16 cellular contexts compared by ENCODE assay signal in genomic region chr12:93348568-93349435, GRCh38. TPM values are rescaled to one million over a fixed set of nuclear protein-coding genes. Genes with fewer than 3 reads are reported as not detected.
DNase-seq lines count a peak whose midpoint lies in the region; TF ChIP-seq lines count a peak whose summit lies in the region.
"Had no signal": no experiment of that assay in that cellular context is flagged by ENCODE, and none has a peak within 500 bp of the region (broad histone marks: within the 10 kb centered on the region; RNA-seq: fewer than 3 reads in every experiment).

No MANE protein-coding gene starts in this region.

- TF ChIP-seq CTCF in fibroblast of the aortic adventitia (IDR thresholded peaks at IDR 0.05; ENCODE audit: insufficient read depth, low read length) (no peak), neural progenitor cell (IDR thresholded peaks at IDR 0.05) (no peak)

- no peak overlapping the region for H3K27ac ChIP-seq in neural progenitor cell
- H3K27ac ChIP-seq: HL-60 had no signal

- H3K27me3 ChIP-seq in neural progenitor cell: no peaks in the 10 kb centered on the region

- no peaks in the 10 kb centered on the region for H3F3A ChIP-seq in neural progenitor cell (ENCODE audit: low read depth)

- H3K4me3 Mint-ChIP-seq in neural progenitor cell: no peak overlapping the region
- H3K4me3 Mint-ChIP-seq: CD14-positive monocyte, IgD-negative memory B cell had no signal

- no peaks in the 10 kb centered on the region for H3K9me3 ChIP-seq in neural progenitor cell (ENCODE audit: low read depth)
- H3K9me3 ChIP-seq: HAP-1 had no signal

- peak; percentile 49 for DNase-seq in EH (ENCODE audit: low read depth)
- DNase-seq in NCI-H446 (lab: John Stamatoyannopoulos, UW): peak; percentile 43 to 83
- DNase-seq in fibroblast of the aortic adventitia (ENCODE audit: low read depth): peak; percentile 24
- no peak for DNase-seq in neural progenitor cell (ENCODE audit: low spot score)
- DNase-seq in MV-4-11 (lab: John Stamatoyannopoulos, UW): no peak
- no peak for DNase-seq in iPS-NIHi7 (ENCODE audit: extremely low spot score)
- no peak for DNase-seq in NCI-H1694 treated with DMSO at 0.1 percent for 48 hours (lab: John Stamatoyannopoulos, UW)
- DNase-seq in cerebellar cortex (ENCODE audit: low spot score): no peak
- DNase-seq: COR-L47, DMS153, NCI-H1930, NCI-H774 had no signal

- no peak overlapping the region for H3K4me2 ChIP-seq in neural progenitor cell

- no peaks in the 10 kb centered on the region for H3K9me3 Mint-ChIP-seq in neural progenitor cell
- H3K9me3 Mint-ChIP-seq: CD14-positive monocyte had no signal

- no peaks in the 10 kb centered on the region for H3K79me2 ChIP-seq in neural progenitor cell (ENCODE audit: low read depth)

- no peaks in the 10 kb centered on the region for H3K36me3 ChIP-seq in neural progenitor cell
- H3K36me3 ChIP-seq: HAP-1 had no signal

- H2AFZ ChIP-seq in neural progenitor cell (replicated peaks): no peak overlapping the region

- no peaks in the 10 kb centered on the region for H3K36me3 Mint-ChIP-seq in neural progenitor cell
- H3K36me3 Mint-ChIP-seq: CD14-positive monocyte had no signal

- peaks cover 7% of the 10 kb centered on the region for H3K27me3 Mint-ChIP-seq in neural progenitor cell (ENCODE audit: insufficient read depth, low read depth)

- H3K9ac ChIP-seq in neural progenitor cell: no peak overlapping the region

- no peaks in the 10 kb centered on the region for H3K4me1 ChIP-seq in neural progenitor cell
- H3K4me1 ChIP-seq: HAP-1 had no signal

- peaks cover 4% of the 10 kb centered on the region for H3K4me1 Mint-ChIP-seq in neural progenitor cell
- H3K4me1 Mint-ChIP-seq: CD14-positive monocyte had no signal

- no peaks in the 10 kb centered on the region for H4K20me1 ChIP-seq in neural progenitor cell (ENCODE audit: low read depth)

- H3K4me3 ChIP-seq in fibroblast of the aortic adventitia (ENCODE audit: low read depth, low read length) (no peak overlapping the region), neural progenitor cell (no peak overlapping the region)
- H3K4me3 ChIP-seq: HAP-1 had no signal

- H3K27ac Mint-ChIP-seq in neural progenitor cell: peak overlapping the region; percentile 32
- H3K27ac Mint-ChIP-seq: IgD-negative memory B cell had no signal

RNA-seq across cellular contexts. Expression of gene NUDT4, which starts 28.9 kb away (rescaled TPM):
- total RNA-seq in fibroblast of the aortic adventitia (ENCODE audit: low replicate concordance) (104 and 185 TPM in 2 replicates), neural progenitor cell (ENCODE audit: low replicate concordance) (56.3 and 89.8 TPM in 2 replicates)

Comparison
In these comparisons a context has a peak if more than half of its experiments do, and no peak if none do; other contexts are left out.
1. DNase-seq: peak in EH (single experiment), NCI-H446 (2 of 2) and fibroblast of the aortic adventitia (single experiment); none in neural progenitor cell (single experiment), MV-4-11 (single experiment), iPS-NIHi7 (single experiment), NCI-H1694 treated with DMSO at 0.1 percent for 48 hours (single experiment) and cerebellar cortex (single experiment).